ENCODE assay signal across 19 cellular contexts in genomic region chr14:23697689-23698088, GRCh38.
"Had no signal": no experiment of that assay in that cellular context is flagged by ENCODE, and none has a peak within 500 bp of the region (broad histone marks: within the 10 kb centered on the region; RNA-seq: fewer than 3 reads in every experiment).

No MANE protein-coding gene starts in this region.

- DNase-seq: activated CD4-positive, alpha-beta T cell treated with anti-CD3 and anti-CD28 coated beads, Interleukin-2, amount 50 U/mL, for 4 hours; activated CD8-positive, alpha-beta memory T cell treated with anti-CD3 and anti-CD28 coated beads, Interleukin-2, amount 50 U/mL, for 48 hours; activated naive CD4-positive, alpha-beta T cell; activated T-cell treated with anti-CD3 and anti-CD28 coated beads, Interleukin-2, amount 50 U/mL, for 4 hours; adrenal gland; brain microvascular endothelial cell; caudate nucleus; dermis blood vessel endothelial cell; effector memory CD4-positive, alpha-beta T cell; foreskin keratinocyte; immature natural killer cell; kidney glomerular epithelial cell; left lung; naive thymus-derived CD8-positive, alpha-beta T cell; pancreas; psoas muscle; spleen; stimulated activated CD4-positive, alpha-beta T cell treated with anti-CD3 and anti-CD28 coated beads, Interleukin-4, amount 100 ng/mL, for 1 hour; stimulated activated naive CD4-positive, alpha-beta T cell treated with Interleukin-2 at 50 U/mL for 16 hours had no signal

- FAIRE-seq: pancreas had no signal
